Comparison of ENCODE assay signal across 16 cellular contexts in genomic region chr3:59572106-59572505, GRCh38.
"Had no signal": no experiment of that assay in that cellular context is flagged by ENCODE, and none has a peak within 500 bp of the region (broad histone marks: within the 10 kb centered on the region; RNA-seq: fewer than 3 reads in every experiment).

No MANE protein-coding gene starts in this region.

- H3K27me3 ChIP-seq: cardiac muscle cell, foreskin keratinocyte, right atrium auricular region, upper lobe of left lung had no signal

- DNase-seq: activated B cell treated with CpG ODN at 0.5 μM for 24 hours; activated CD4-positive, alpha-beta T cell treated with anti-CD3 and anti-CD28 coated beads, Interleukin-2, amount 50 U/mL, for 1 hour; activated CD8-positive, alpha-beta memory T cell treated with anti-CD3 and anti-CD28 coated beads for 24 hours; foreskin keratinocyte; small intestine; stimulated activated CD4-positive, alpha-beta T cell treated with anti-CD3 and anti-CD28 coated beads, Interleukin-4, amount 100 ng/mL, for 4 hours; stimulated activated CD8-positive, alpha-beta memory T cell treated with anti-CD3 and anti-CD28 coated beads, Interleukin-4, amount 100 ng/mL, for 48 hours; stimulated activated naive CD8-positive, alpha-beta T cell treated with anti-CD3 and anti-CD28 coated beads, Interleukin-15, Interleukin-2, amounts not matched to agents 100 U/mL and 50 U/mL, for 24 hours; upper lobe of left lung had no signal

- H3K9me3 ChIP-seq: right atrium auricular region, upper lobe of left lung had no signal

- H3K4me3 ChIP-seq: cardiac muscle cell, right atrium auricular region, upper lobe of left lung had no signal

- H3K4me1 Mint-ChIP-seq: activated B cell treated with CpG ODN at 0.5 μM for 24 hours had no signal

- ATAC-seq: esophagus mucosa; foreskin keratinocyte; stimulated activated naive CD8-positive, alpha-beta T cell treated with anti-CD3 and anti-CD28 coated beads, Interleukin-15, Interleukin-2, amounts not matched to agents 100 U/mL and 50 U/mL, for 24 hours had no signal

- FAIRE-seq: colon, small intestine, TTC549 had no signal

- H3K4me3 Mint-ChIP-seq: activated B cell treated with CpG ODN at 0.5 μM for 24 hours, nephron had no signal

- H3K36me3 ChIP-seq: cardiac muscle cell, right atrium auricular region, upper lobe of left lung had no signal

- H3K9me3 Mint-ChIP-seq: activated B cell treated with CpG ODN at 0.5 μM for 24 hours, nephron had no signal

- H3K27ac ChIP-seq: cardiac muscle cell, foreskin keratinocyte, right atrium auricular region, upper lobe of left lung had no signal

- H3K27me3 Mint-ChIP-seq: activated B cell treated with CpG ODN at 0.5 μM for 24 hours had no signal

- H3K27ac Mint-ChIP-seq: activated B cell treated with CpG ODN at 0.5 μM for 24 hours, nephron, progenitor cell of endocrine pancreas had no signal
